ENCODE assay signal across 13 cellular contexts in genomic region chr22:33803883-33804282, GRCh38.
DNase-seq lines count a peak whose midpoint lies in the region; ATAC-seq and TF ChIP-seq lines count a peak whose summit lies in the region.
"Had no signal": no experiment of that assay in that cellular context is flagged by ENCODE, and none has a peak within 500 bp of the region (broad histone marks: within the 10 kb centered on the region; RNA-seq: fewer than 3 reads in every experiment).

No MANE protein-coding gene starts in this region.

- H3K27me3 ChIP-seq in IMR-90 (ENCODE audit: control insufficient read depth, insufficient read depth, low read length) = no peaks in the 10 kb centered on the region
- no peaks in the 10 kb centered on the region for H3K27me3 ChIP-seq in esophagus muscularis mucosa
- H3K27me3 ChIP-seq in muscle layer of colon (ENCODE audit: control insufficient read depth in 1 of 2, insufficient read depth in 2 of 2, low read length in 2 of 2) = no peaks in the 10 kb centered on the region
- no peaks in the 10 kb centered on the region for H3K27me3 ChIP-seq in smooth muscle cell (ENCODE audit: low read depth)
- H3K27me3 ChIP-seq in Karpas-422 (ENCODE audit: low read length) = no peaks in the 10 kb centered on the region
- H3K27me3 ChIP-seq in right lobe of liver = no peaks in the 10 kb centered on the region

- H3K79me2 ChIP-seq in smooth muscle cell (ENCODE audit: low read depth) (peaks cover 3% of the 10 kb centered on the region), Karpas-422 (ENCODE audit: low read length) (no peaks in the 10 kb centered on the region)

- intact Hi-C loops in IMR-90 (cut with micrococcal nuclease) = loop anchor here (5.0 to 10.0 kb wide), 2 partner anchors 118 to 289 kb away; partner anchors contain the start of gene LARGE1
- intact Hi-C loops in esophagus muscularis mucosa (cut with DNase I) = no loop called here
- intact Hi-C loops in right lobe of liver (cut with DNase I) = no loop called here

- H3K79me1 ChIP-seq in IMR-90 (ENCODE audit: low read depth in 1 of 2, low read length in 2 of 2) = peaks cover 26 to 43% of the 10 kb centered on the region in 2 experiments

- TF ChIP-seq POLR2A in IMR-90 (IDR thresholded peaks at IDR 0.05; ENCODE audit: low read depth, low read length) = no peak
- TF ChIP-seq POLR2A in esophagus muscularis mucosa (IDR thresholded peaks at IDR 0.05; ENCODE audit: low read depth) = no peak
- TF ChIP-seq POLR2A in right lobe of liver (IDR thresholded peaks at IDR 0.05) = no peak

- no peak overlapping the region; the same call in 1 of the 2 replicates for H3K18ac ChIP-seq in IMR-90 (ENCODE audit: low read depth, low read length)

- peak overlapping the region; percentile 78; the same call in 1 of the 2 replicates for H3K4ac ChIP-seq in IMR-90 (ENCODE audit: low read depth, low read length)

- H3K4me2 ChIP-seq in IMR-90 (ENCODE audit: low read depth, low read length) (peak overlapping the region; percentile 54; the same call in 1 of the 2 replicates), smooth muscle cell (no peak overlapping the region), Karpas-422 (ENCODE audit: low read depth, low read length, poor library complexity, severe bottlenecking) (no peak overlapping the region)
- H3K4me2 ChIP-seq: A549 had no signal

- in situ Hi-C loops in IMR-90 (cut with MboI; ENCODE audit: low sequenced_read_pairs) (no loop called here), GM13976 (cut with MboI; ENCODE audit: low sequenced_read_pairs, unreplicated experiment) (no loop called here)

- H2AFZ ChIP-seq in IMR-90 (replicated peaks; ENCODE audit: low read length, poor library complexity) = no peak overlapping the region
- H2AFZ ChIP-seq in smooth muscle cell (ENCODE audit: low read depth) = no peak overlapping the region
- no peak overlapping the region for H2AFZ ChIP-seq in Karpas-422 (ENCODE audit: low read length)

- peak overlapping the region; percentile 78; the same call in 1 of the 2 replicates for H2BK20ac ChIP-seq in IMR-90 (ENCODE audit: low read depth, low read length)

- no peak overlapping the region for H2AK5ac ChIP-seq in IMR-90 (ENCODE audit: low read depth, low read length)

- H3K9me1 ChIP-seq in IMR-90 (ENCODE audit: insufficient read depth, low read length) = peaks cover 22% of the 10 kb centered on the region

- peak; percentile 15 for DNase-seq in IMR-90
- no peak for DNase-seq in esophagus muscularis mucosa (ENCODE audit: extremely low spot score)
- DNase-seq in smooth muscle cell (lab: John Stamatoyannopoulos, UW; ENCODE audit: unreplicated experiment) = no peak
- no peak for DNase-seq in Karpas-422
- DNase-seq in GM13976 (ENCODE audit: low spot score) = no peak
- no peak for DNase-seq in right lobe of liver
- DNase-seq: AML-193, NCI-H1048, NCI-H69 had no signal

- H3K9me2 ChIP-seq in Karpas-422 (replicated peaks; ENCODE audit: insufficient read depth, low read length) = no peaks in the 10 kb centered on the region

- CTCF ChIA-PET in IMR-90 (lab: Yijun Ruan, JAX) = no interaction called here

- no peak overlapping the region for H3K23ac ChIP-seq in IMR-90 (ENCODE audit: low read depth, low read length)

- H2BK5ac ChIP-seq in IMR-90 (ENCODE audit: low read depth, low read length, poor library complexity, severe bottlenecking) = peak overlapping the region; percentile 90

- peak overlapping the region in 1 of 2 experiments; percentile 55; a peak in 2 of 4 replicates for H4K8ac ChIP-seq in IMR-90 (ENCODE audit: low read depth in 2 of 2, low read length in 2 of 2)

- no peak for TF ChIP-seq RAD21 in IMR-90 (IDR thresholded peaks at IDR 0.05; ENCODE audit: low read length)

- H4K5ac ChIP-seq in IMR-90 (ENCODE audit: low read depth, low read length) = no peak overlapping the region

- H3K36me3 ChIP-seq in IMR-90 (ENCODE audit: control insufficient read depth, insufficient read depth, low read length) (no peaks in the 10 kb centered on the region), esophagus muscularis mucosa (no peaks in the 10 kb centered on the region), muscle layer of colon (ENCODE audit: insufficient read depth, low read length) (no peaks in the 10 kb centered on the region), smooth muscle cell (ENCODE audit: low read depth) (no peaks in the 10 kb centered on the region), Karpas-422 (ENCODE audit: insufficient read depth, low read length) (no peaks in the 10 kb centered on the region), right lobe of liver (no peaks in the 10 kb centered on the region)

- H3F3A ChIP-seq in smooth muscle cell (ENCODE audit: low read depth) = no peaks in the 10 kb centered on the region

- dilution Hi-C loops in IMR-90 (cut with HindIII; ENCODE audit: low sequenced_read_pairs, unreplicated experiment) = no loop called here

- H4K91ac ChIP-seq in IMR-90 (ENCODE audit: insufficient read depth, low read depth, low read length) = no peak overlapping the region

- H4K20me1 ChIP-seq in IMR-90 (ENCODE audit: insufficient read depth, low read length) (peaks cover 12% of the 10 kb centered on the region; the same call in 1 of the 2 replicates), smooth muscle cell (ENCODE audit: low read depth) (no peaks in the 10 kb centered on the region), Karpas-422 (ENCODE audit: insufficient read depth, low read depth, low read length) (no peaks in the 10 kb centered on the region)

- H2BK15ac ChIP-seq in IMR-90 (ENCODE audit: low read depth, low read length) = peak overlapping the region; percentile 9; the same call in 1 of the 3 replicates

- ATAC-seq in IMR-90 (ENCODE audit: low read depth) (peak; percentile 55), right lobe of liver (no peak), GM18498 (IDR thresholded peaks at IDR 0.05; ENCODE audit: unreplicated experiment) (no peak)
- ATAC-seq: A549, HCT116 had no signal

- POLR2A ChIA-PET in IMR-90 (lab: Charles Lee; ENCODE audit: unreplicated experiment) = no interaction called here

- peak overlapping the region; percentile 12; the same call in 1 of the 2 replicates for H3K56ac ChIP-seq in IMR-90 (ENCODE audit: extremely low read depth, insufficient read depth, low read length)

- H2BK120ac ChIP-seq in IMR-90 (ENCODE audit: low read depth, low read length) = peak overlapping the region; percentile 82

- WGBS in IMR-90 (ENCODE audit: extremely low coverage in 2 of 2, insufficient read length in 1 of 2), 2 experiments = no CpG with 5 or more reads among the region's 2 CpGs
- WGBS in esophagus muscularis mucosa = 41% methylated on average over 2 of the region's 2 CpGs
- 49% methylated on average over 2 of the region's 2 CpGs for WGBS in smooth muscle cell (ENCODE audit: low lambda C conversion rate)
- 46% methylated on average over 2 of the region's 2 CpGs for WGBS in right lobe of liver (ENCODE audit: insufficient coverage, low coverage, low lambda C conversion rate, missing lambda C conversion rate)

- H3K14ac ChIP-seq in IMR-90 (replicated peaks; ENCODE audit: low read depth, low read length) = peak overlapping the region; percentile 53

- no peaks in the 10 kb centered on the region for H3K9me3 ChIP-seq in IMR-90 (ENCODE audit: control insufficient read depth, insufficient read depth, low read length)
- no peaks in the 10 kb centered on the region for H3K9me3 ChIP-seq in esophagus muscularis mucosa
- H3K9me3 ChIP-seq in muscle layer of colon (ENCODE audit: low read length) = no peaks in the 10 kb centered on the region
- H3K9me3 ChIP-seq in smooth muscle cell (replicated peaks; ENCODE audit: low read depth) = no peaks in the 10 kb centered on the region
- H3K9me3 ChIP-seq in Karpas-422 (ENCODE audit: low read length) = no peaks in the 10 kb centered on the region
- no peaks in the 10 kb centered on the region for H3K9me3 ChIP-seq in right lobe of liver
- H3K9me3 ChIP-seq: A549 had no signal

- peak overlapping the region; percentile 96; the same call in 1 of the 2 replicates for H3K27ac ChIP-seq in IMR-90 (ENCODE audit: insufficient read depth, low read length)
- peak overlapping the region; percentile 25 to 71 (median 50) for H3K27ac ChIP-seq in esophagus muscularis mucosa (replicated peaks in 1 of 4)
- H3K27ac ChIP-seq in muscle layer of colon (ENCODE audit: low read depth, low read length) = peak overlapping the region; percentile 47
- peak overlapping the region; percentile 62 for H3K27ac ChIP-seq in smooth muscle cell (ENCODE audit: low read depth)
- no peak overlapping the region for H3K27ac ChIP-seq in Karpas-422 (ENCODE audit: low read length)
- no peak overlapping the region for H3K27ac ChIP-seq in right lobe of liver
- H3K27ac ChIP-seq: A549 had no signal

- H3K9ac ChIP-seq in IMR-90 (ENCODE audit: low read depth, low read length) (no peak overlapping the region), muscle layer of colon (ENCODE audit: low read length) (no peak overlapping the region), smooth muscle cell (ENCODE audit: low read depth) (no peak overlapping the region), Karpas-422 (ENCODE audit: low read length) (no peak overlapping the region)

- H2AK9ac ChIP-seq in IMR-90 (replicated peaks; ENCODE audit: low read depth, low read length, poor library complexity) = no peak overlapping the region

- no peak for TF ChIP-seq EP300 in esophagus muscularis mucosa (IDR thresholded peaks at IDR 0.05)

- H3K4me3 ChIP-seq in IMR-90 (ENCODE audit: insufficient read depth, low read depth, low read length) (no peak overlapping the region), esophagus muscularis mucosa (no peak overlapping the region), muscle layer of colon (ENCODE audit: low read depth in 1 of 2, low read length in 2 of 2) (peak overlapping the region in 1 of 2 donors; percentile 14), smooth muscle cell (no peak overlapping the region), Karpas-422 (ENCODE audit: low read length) (no peak overlapping the region), right lobe of liver (no peak overlapping the region)
- H3K4me3 ChIP-seq: A549 had no signal

- no peak for TF ChIP-seq CTCF in IMR-90 (conservative IDR thresholded peaks at IDR 0.05; ENCODE audit: low read depth, low read length)
- no peak for TF ChIP-seq CTCF in esophagus muscularis mucosa (IDR thresholded peaks at IDR 0.05)
- no peak for TF ChIP-seq CTCF in smooth muscle cell (IDR thresholded peaks at IDR 0.05; ENCODE audit: borderline replicate concordance, insufficient read depth, poor library complexity, severe bottlenecking)
- no peak for TF ChIP-seq CTCF in GM13976 (IDR thresholded peaks at IDR 0.05; ENCODE audit: borderline replicate concordance, control extremely low read depth, extremely low read depth, insufficient read depth, missing control alignments)
- no peak for TF ChIP-seq CTCF in right lobe of liver (IDR thresholded peaks at IDR 0.05)

- no TSS peak for BruUV-seq in IMR-90 (replicated peaks; lab: Mats Ljungman, UMichigan)

- H3K4me1 ChIP-seq in IMR-90 (ENCODE audit: control insufficient read depth, insufficient read depth, low read length) = peaks cover 9% of the 10 kb centered on the region
- peaks cover 42 to 53% (median 50%) of the 10 kb centered on the region in 4 donors for H3K4me1 ChIP-seq in esophagus muscularis mucosa
- peaks cover 59% of the 10 kb centered on the region for H3K4me1 ChIP-seq in muscle layer of colon (ENCODE audit: insufficient read depth, low read length)
- no peaks in the 10 kb centered on the region for H3K4me1 ChIP-seq in smooth muscle cell (ENCODE audit: low read depth)
- no peaks in the 10 kb centered on the region for H3K4me1 ChIP-seq in Karpas-422 (ENCODE audit: low read length)
- H3K4me1 ChIP-seq in right lobe of liver = peaks cover 0 to 7% (median 0%) of the 10 kb centered on the region in 4 donors
- H3K4me1 ChIP-seq: A549 had no signal

Comparison
In these comparisons a context has a peak if more than half of its experiments do, and no peak if none do; other contexts are left out.
1. H3K27ac ChIP-seq: peak in IMR-90 (single experiment), esophagus muscularis mucosa (4 of 4), muscle layer of colon (single experiment) and smooth muscle cell (single experiment); none in Karpas-422 (single experiment) and right lobe of liver (0 of 3).